Comparison of ENCODE assay signal across 18 cellular contexts in the genomic region with DNA sequence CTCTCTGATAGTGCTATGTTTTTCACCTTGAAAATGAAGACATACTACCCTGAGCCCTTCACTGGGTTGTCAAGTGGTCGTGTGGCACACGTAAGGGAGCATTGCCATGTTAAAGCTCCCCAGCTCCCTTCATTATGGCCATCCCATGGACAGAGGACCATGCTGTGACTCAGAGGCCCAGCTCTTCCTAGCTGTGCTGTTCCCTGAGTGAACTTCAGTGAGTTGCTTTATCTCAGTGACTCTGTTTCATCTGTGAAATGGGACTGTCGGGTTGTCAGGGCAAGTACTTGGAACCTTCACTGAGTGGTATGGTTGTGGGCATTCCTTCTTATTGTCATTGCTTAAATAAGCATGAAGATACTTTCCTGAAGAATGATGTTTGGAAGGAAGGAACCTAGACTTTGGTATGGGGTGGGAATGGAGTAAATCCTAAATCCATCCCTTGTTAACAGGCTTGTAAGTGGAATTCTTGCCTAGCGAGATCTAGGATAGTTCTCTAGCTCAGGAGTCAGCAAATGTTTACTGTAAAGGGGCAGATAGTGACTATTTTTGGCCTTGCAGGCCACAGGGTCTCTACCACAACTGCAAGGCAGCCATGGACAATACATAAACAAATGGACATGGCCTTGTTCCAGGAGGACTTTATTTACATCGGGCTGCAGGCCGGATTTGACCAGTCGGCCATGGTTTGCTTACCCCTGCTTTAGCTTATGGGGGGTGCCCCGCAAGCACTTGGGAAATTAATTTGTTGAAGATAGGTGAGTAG.
A peak's percentile ranks its signal among the peaks of the same experiment; 100 is the strongest.
DNase-seq lines count a peak whose midpoint lies in the region; ATAC-seq and TF ChIP-seq lines count a peak whose summit lies in the region.
"Had no signal": no experiment of that assay in that cellular context is flagged by ENCODE, and none has a peak within 500 bp of the region (broad histone marks: within the 10 kb centered on the region; RNA-seq: fewer than 3 reads in every experiment).

No MANE protein-coding gene starts in this region.

- no TSS peak for BruUV-seq in PC-3 (replicated peaks; lab: Mats Ljungman, UMichigan)

- H3K27ac ChIP-seq in thyroid gland = peak overlapping the region in 2 of 3 donors; percentile 47 to 66
- H3K27ac ChIP-seq in PC-3 (ENCODE audit: low read length) = no peak overlapping the region
- H3K27ac ChIP-seq: adrenal gland, KMS-11 had no signal

- no peaks in the 10 kb centered on the region for H3K27me3 Mint-ChIP-seq in activated naive CD4-positive, alpha-beta T cell treated with anti-CD3 and anti-CD28 coated beads, Interleukin-2, amount 50 U/mL, for 24 hours
- H3K27me3 Mint-ChIP-seq in brain (no peaks in the 10 kb centered on the region), naive B cell (no peaks in the 10 kb centered on the region)

- no peak overlapping the region for H3K4me3 Mint-ChIP-seq in activated naive CD4-positive, alpha-beta T cell treated with anti-CD3 and anti-CD28 coated beads, Interleukin-2, amount 50 U/mL, for 24 hours
- no peak overlapping the region for H3K4me3 Mint-ChIP-seq in brain
- peak overlapping the region in 3 of 8 donors; percentile 2 to 66 (median 53) for H3K4me3 Mint-ChIP-seq in naive B cell

- H3K9me3 ChIP-seq in thyroid gland (no peaks in the 10 kb centered on the region), PC-3 (ENCODE audit: low read length) (no peaks in the 10 kb centered on the region)
- H3K9me3 ChIP-seq: adrenal gland, testis had no signal

- H3K4me1 ChIP-seq in thyroid gland = peaks cover 30 to 66% of the 10 kb centered on the region in 2 donors
- H3K4me1 ChIP-seq in PC-3 (ENCODE audit: insufficient read depth, low read length) = peaks cover 30% of the 10 kb centered on the region

- no peaks in the 10 kb centered on the region for H3F3A ChIP-seq in PC-3 (ENCODE audit: low read length, unreplicated experiment)

- TF ChIP-seq CTCF in brain (conservative IDR thresholded peaks at IDR 0.05) (no peak), thyroid gland (IDR thresholded peaks at IDR 0.05) (no peak), PC-3 (conservative IDR thresholded peaks at IDR 0.05; ENCODE audit: low read depth, low read length) (no peak), lower leg skin (IDR thresholded peaks at IDR 0.05) (no peak)

- no peaks in the 10 kb centered on the region for H3K79me2 ChIP-seq in PC-3 (ENCODE audit: low read length)

- no peaks in the 10 kb centered on the region for H4K20me1 ChIP-seq in PC-3 (ENCODE audit: low read length)

- H3K27ac Mint-ChIP-seq in activated naive CD4-positive, alpha-beta T cell treated with anti-CD3 and anti-CD28 coated beads, Interleukin-2, amount 50 U/mL, for 24 hours = peak overlapping the region; percentile 70
- H3K27ac Mint-ChIP-seq in brain (peak overlapping the region in 3 of 5 experiments; percentile 73 to 95 (median 82)), naive B cell (peak overlapping the region; percentile 47 to 96 (median 90))

- DNase-seq in activated naive CD4-positive, alpha-beta T cell treated with Interleukin-2 at 50 U/mL for 16 hours = no peak
- DNase-seq in naive B cell (no peak), thyroid gland (no peak), HK-2 (ENCODE audit: unreplicated experiment) (no peak), PC-3 (no peak), lower leg skin (ENCODE audit: low spot score in 2 of 2) (no peak)
- DNase-seq: 8988T; activated CD4-positive, CD25-positive, alpha-beta regulatory T cell; adrenal gland; head of caudate nucleus; NCI-H1694 treated with DMSO at 0.1 percent for 48 hours; NCI-H748 treated with DMSO at 0.1 percent for 48 hours; SIG-M5 had no signal

- intact Hi-C loops in thyroid gland (cut with DNase I) = no loop called here
- intact Hi-C loops in PC-3 (cut with micrococcal nuclease) = loop anchor here (5.0 kb wide), 2 partner anchors 188 to 202 kb away; no protein-coding TSS in a partner anchor
- intact Hi-C loops in lower leg skin (cut with DNase I; ENCODE audit: low total_unique reads) = no loop called here

- 84 to 86% methylated on average over 8 of the region's 8 CpGs for WGBS in thyroid gland, 2 donors
- 89 to 90% methylated on average over 8 of the region's 8 CpGs for WGBS in lower leg skin, 2 donors

- no peak overlapping the region for H3K4me2 ChIP-seq in PC-3 (ENCODE audit: low read length)
- H3K4me2 ChIP-seq: KMS-11 had no signal

- H3K36me3 ChIP-seq in thyroid gland (no peaks in the 10 kb centered on the region), PC-3 (ENCODE audit: low read depth, low read length) (no peaks in the 10 kb centered on the region)
- H3K36me3 ChIP-seq: adrenal gland had no signal

- CTCF ChIA-PET in PC-3 (lab: Charles Lee) = interaction anchor here (0.5 kb wide), 1 partner anchor 173 kb away, joined by 3 read pairs; no protein-coding TSS in a partner anchor

- peaks cover 82% of the 10 kb centered on the region for H3K4me1 Mint-ChIP-seq in activated naive CD4-positive, alpha-beta T cell treated with anti-CD3 and anti-CD28 coated beads, Interleukin-2, amount 50 U/mL, for 24 hours
- H3K4me1 Mint-ChIP-seq in brain (peaks cover 77% of the 10 kb centered on the region), naive B cell (peaks cover 57 to 95% (median 84%) of the 10 kb centered on the region in 3 donors)

- H3K9me3 Mint-ChIP-seq in activated naive CD4-positive, alpha-beta T cell treated with anti-CD3 and anti-CD28 coated beads, Interleukin-2, amount 50 U/mL, for 24 hours = no peaks in the 10 kb centered on the region
- H3K9me3 Mint-ChIP-seq in brain = no peaks in the 10 kb centered on the region
- H3K9me3 Mint-ChIP-seq in naive B cell = no peaks in the 10 kb centered on the region

- no peak overlapping the region for H3K9ac ChIP-seq in PC-3 (ENCODE audit: low read length)
- H3K9ac ChIP-seq: KMS-11 had no signal

- H3K27me3 ChIP-seq in thyroid gland = no peaks in the 10 kb centered on the region
- no peaks in the 10 kb centered on the region for H3K27me3 ChIP-seq in PC-3 (ENCODE audit: low read length)
- H3K27me3 ChIP-seq: adrenal gland, testis had no signal

- TF ChIP-seq POLR2A in thyroid gland (IDR thresholded peaks at IDR 0.05) (no peak), lower leg skin (IDR thresholded peaks at IDR 0.05) (no peak)

- no peak overlapping the region for H2AFZ ChIP-seq in PC-3 (ENCODE audit: low read length)

- H3K9me2 ChIP-seq in PC-3 (replicated peaks; ENCODE audit: low read length) = no peaks in the 10 kb centered on the region

- no peaks in the 10 kb centered on the region for H3K36me3 Mint-ChIP-seq in activated naive CD4-positive, alpha-beta T cell treated with anti-CD3 and anti-CD28 coated beads, Interleukin-2, amount 50 U/mL, for 24 hours
- no peaks in the 10 kb centered on the region for H3K36me3 Mint-ChIP-seq in brain
- H3K36me3 Mint-ChIP-seq in naive B cell = no peaks in the 10 kb centered on the region

- POLR2A ChIA-PET in PC-3 (lab: Charles Lee; ENCODE audit: unreplicated experiment) = no interaction called here

- no peak for ATAC-seq in naive B cell (ENCODE audit: low read depth in 2 of 2)
- no peak for ATAC-seq in PC-3
- ATAC-seq: left lobe of liver had no signal

- H3K4me3 ChIP-seq in thyroid gland (replicated peaks in 1 of 3) (no peak overlapping the region), PC-3 (ENCODE audit: low read length) (no peak overlapping the region), lower leg skin (ENCODE audit: low read depth, poor library complexity, severe bottlenecking) (no peak overlapping the region)
- H3K4me3 ChIP-seq: adrenal gland, testis had no signal
